In genomic region chr7:106704000-106704840, GRCh38 we compare ENCODE assay signal across 16 cellular contexts. TPM values are rescaled to one million over a fixed set of nuclear protein-coding genes. Genes with fewer than 3 reads are reported as not detected.
DNase-seq lines count a peak whose midpoint lies in the region; TF ChIP-seq lines count a peak whose summit lies in the region.
"Had no signal": no experiment of that assay in that cellular context is flagged by ENCODE, and none has a peak within 500 bp of the region (broad histone marks: within the 10 kb centered on the region; RNA-seq: fewer than 3 reads in every experiment).

No MANE protein-coding gene starts in this region.

- no peak overlapping the region for H3K27ac Mint-ChIP-seq in endodermal cell

- TF ChIP-seq POLR2A in esophagus muscularis mucosa (IDR thresholded peaks at IDR 0.05; ENCODE audit: low read depth) = no peak

- TF ChIP-seq EP300 in esophagus muscularis mucosa (IDR thresholded peaks at IDR 0.05) = no peak

- H3K4me1 ChIP-seq in endodermal cell (ENCODE audit: control insufficient read depth, insufficient read depth, low read length) (no peaks in the 10 kb centered on the region), esophagus muscularis mucosa (no peaks in the 10 kb centered on the region)
- H3K4me1 ChIP-seq: ascending aorta, transverse colon had no signal

- H3K36me3 ChIP-seq in endodermal cell (ENCODE audit: control insufficient read depth, insufficient read depth, low read length) = no peaks in the 10 kb centered on the region
- no peaks in the 10 kb centered on the region for H3K36me3 ChIP-seq in esophagus muscularis mucosa
- H3K36me3 ChIP-seq: ascending aorta, transverse colon had no signal

- H3K9me3 Mint-ChIP-seq in endodermal cell = peaks cover 10% of the 10 kb centered on the region

- DNase-seq in stimulated activated CD4-positive, alpha-beta T cell treated with anti-CD3 and anti-CD28 coated beads, Interleukin-1b, Interleukin-23, amount 100 ng/mL, for 48 hours = peak; percentile 11
- no peak for DNase-seq in stimulated activated CD4-positive, alpha-beta T cell treated with anti-CD3 and anti-CD28 coated beads, Interleukin-4, amount 100 ng/mL, for 1 hour
- DNase-seq in NCI-H69 (lab: John Stamatoyannopoulos, UW) = peak; percentile 39
- DNase-seq in endodermal cell = peak; percentile 52
- no peak for DNase-seq in NCI-H1092 treated with DMSO at 0.1 percent for 48 hours (lab: John Stamatoyannopoulos, UW)
- DNase-seq in esophagus muscularis mucosa (ENCODE audit: extremely low spot score) = no peak
- no peak for DNase-seq in NCI-H1092 (lab: John Stamatoyannopoulos, UW)
- no peak for DNase-seq in NCI-H446 treated with DMSO at 0.1 percent for 48 hours (lab: John Stamatoyannopoulos, UW)
- DNase-seq: AML-193, hypothalamus, midbrain, MV-4-11, NCI-H524 treated with DMSO at 0.1 percent for 48 hours, retina, transverse colon had no signal

- intact Hi-C loops in esophagus muscularis mucosa (cut with DNase I) = no loop called here

- H3K4me3 ChIP-seq in endodermal cell (ENCODE audit: low read length) = no peak overlapping the region
- H3K4me3 ChIP-seq in esophagus muscularis mucosa = no peak overlapping the region
- H3K4me3 ChIP-seq: ascending aorta, transverse colon had no signal

- H3K27ac ChIP-seq in endodermal cell (ENCODE audit: low read depth, low read length) (no peak overlapping the region), esophagus muscularis mucosa (replicated peaks in 1 of 4) (no peak overlapping the region)
- H3K27ac ChIP-seq: ascending aorta, transverse colon had no signal

- H3K4me3 Mint-ChIP-seq in endodermal cell = no peak overlapping the region

- H3K9ac ChIP-seq in endodermal cell (ENCODE audit: extremely low read depth, low read length, poor library complexity, severe bottlenecking) = no peak overlapping the region

- 67 to 71% methylated on average over 2 to 3 of the region's 3 CpGs for whole genome bisulfite sequencing in endodermal cell (ENCODE audit: insufficient coverage in 1 of 2, insufficient read length in 1 of 2), 2 experiments
- WGBS in esophagus muscularis mucosa = 72% methylated on average over 3 of the region's 3 CpGs

- peaks cover under 1% of the 10 kb centered on the region for H3K36me3 Mint-ChIP-seq in endodermal cell (ENCODE audit: low read depth)

- peaks cover 2% of the 10 kb centered on the region for H3K4me1 Mint-ChIP-seq in endodermal cell

- H3K27me3 ChIP-seq in endodermal cell (ENCODE audit: control insufficient read depth, insufficient read depth, low read length, poor library complexity, severe bottlenecking) (no peaks in the 10 kb centered on the region), esophagus muscularis mucosa (no peaks in the 10 kb centered on the region)
- H3K27me3 ChIP-seq: ascending aorta, transverse colon had no signal

- H3K9me3 ChIP-seq in endodermal cell (ENCODE audit: control insufficient read depth, low read length) (peaks cover 14% of the 10 kb centered on the region), esophagus muscularis mucosa (peaks cover 0 to 4% (median 0%) of the 10 kb centered on the region in 4 donors)
- H3K9me3 ChIP-seq: ascending aorta, transverse colon had no signal

- H3K27me3 Mint-ChIP-seq in endodermal cell (ENCODE audit: insufficient read depth) = no peaks in the 10 kb centered on the region

- TF ChIP-seq CTCF in endodermal cell (conservative IDR thresholded peaks at IDR 0.05) (no peak), esophagus muscularis mucosa (IDR thresholded peaks at IDR 0.05) (no peak)

RNA-seq across cellular contexts. Expression of gene CCDC71L, which starts 43.3 kb away (rescaled TPM):
- total RNA-seq in endodermal cell = 10 to 100 TPM; 26.1 to 26.8 TPM
- polyA plus RNA-seq in endodermal cell (2013, experiment 1 of 2) = 19.9 TPM
- polyA plus RNA-seq in endodermal cell (2013, experiment 2 of 2) = 16.4 TPM
- 100 to 1,000 TPM in 1 of 4 donors, 10 to 100 TPM in 3; 23.2 to 145 (median 30.1) TPM for total RNA-seq in esophagus muscularis mucosa

Comparison
In these comparisons a context has a peak if more than half of its experiments do, and no peak if none do; other contexts are left out.
1. DNase-seq: peak in stimulated activated CD4-positive, alpha-beta T cell treated with anti-CD3 and anti-CD28 coated beads, Interleukin-1b, Interleukin-23, amount 100 ng/mL, for 48 hours (single experiment), NCI-H69 (single experiment) and endodermal cell (single experiment); none in stimulated activated CD4-positive, alpha-beta T cell treated with anti-CD3 and anti-CD28 coated beads, Interleukin-4, amount 100 ng/mL, for 1 hour (single experiment), NCI-H1092 treated with DMSO at 0.1 percent for 48 hours (single experiment), esophagus muscularis mucosa (single experiment), NCI-H1092 (single experiment) and NCI-H446 treated with DMSO at 0.1 percent for 48 hours (single experiment).